In genomic region chr6:66496659-66497058, GRCh38 we compare ENCODE assay signal across 9 cellular contexts.
A peak's percentile ranks its signal among the peaks of the same experiment; 100 is the strongest.
DNase-seq lines count a peak whose midpoint lies in the region; ATAC-seq and TF ChIP-seq lines count a peak whose summit lies in the region.
"Had no signal": no experiment of that assay in that cellular context is flagged by ENCODE, and none has a peak within 500 bp of the region (broad histone marks: within the 10 kb centered on the region; RNA-seq: fewer than 3 reads in every experiment).

No MANE protein-coding gene starts in this region.

- H4K20me1 ChIP-seq in KMS-11 (ENCODE audit: insufficient read depth): no peaks in the 10 kb centered on the region

- TF ChIP-seq CTCF in KMS-11 (conservative IDR thresholded peaks at IDR 0.05; ENCODE audit: low read depth, low read length): peak; percentile 60

- no peak overlapping the region for H3K27ac ChIP-seq in KMS-11

- H3K4me2 ChIP-seq in KMS-11: no peak overlapping the region

- H3K4me1 ChIP-seq in KMS-11 (ENCODE audit: low read depth, poor library complexity, severe bottlenecking): no peaks in the 10 kb centered on the region

- no peak overlapping the region for H3K9ac ChIP-seq in KMS-11

- no peaks in the 10 kb centered on the region for H3K36me3 ChIP-seq in KMS-11 (ENCODE audit: insufficient read depth)

- no peak for ATAC-seq in HG02840 (IDR thresholded peaks at IDR 0.05; ENCODE audit: low FRiP score, unreplicated experiment)
- ATAC-seq in GM19035 (IDR thresholded peaks at IDR 0.05; ENCODE audit: unreplicated experiment): no peak

- H3K79me2 ChIP-seq in KMS-11 (ENCODE audit: insufficient read depth, low read depth): no peaks in the 10 kb centered on the region

- H3K27me3 ChIP-seq in KMS-11 (ENCODE audit: insufficient read depth, low read depth): no peaks in the 10 kb centered on the region

- DNase-seq in DMS153 (lab: John Stamatoyannopoulos, UW) (peak; percentile 30), SK-N-DZ (ENCODE audit: low spot score) (peak; percentile 57), iPS-NIHi11 (ENCODE audit: low spot score) (peak; percentile 63), NCI-H774 (lab: John Stamatoyannopoulos, UW) (no peak)
- DNase-seq in stimulated activated CD4-positive, alpha-beta T cell treated with anti-CD3 and anti-CD28 coated beads, Interleukin-4, amount 100 ng/mL, for 24 hours: no peak
- DNase-seq: aorta had no signal

- H2AFZ ChIP-seq in KMS-11 (ENCODE audit: low read depth): no peak overlapping the region

- no peak overlapping the region for H3K4me3 ChIP-seq in KMS-11 (IDR thresholded peaks at IDR 0.05; ENCODE audit: insufficient read depth, low read depth, low read length)

Comparison
In these comparisons a context has a peak if more than half of its experiments do, and no peak if none do; other contexts are left out.
1. DNase-seq: peak in DMS153 (single experiment), SK-N-DZ (single experiment) and iPS-NIHi11 (single experiment); none in stimulated activated CD4-positive, alpha-beta T cell treated with anti-CD3 and anti-CD28 coated beads, Interleukin-4, amount 100 ng/mL, for 24 hours (single experiment) and NCI-H774 (single experiment).